In the genomic region with DNA sequence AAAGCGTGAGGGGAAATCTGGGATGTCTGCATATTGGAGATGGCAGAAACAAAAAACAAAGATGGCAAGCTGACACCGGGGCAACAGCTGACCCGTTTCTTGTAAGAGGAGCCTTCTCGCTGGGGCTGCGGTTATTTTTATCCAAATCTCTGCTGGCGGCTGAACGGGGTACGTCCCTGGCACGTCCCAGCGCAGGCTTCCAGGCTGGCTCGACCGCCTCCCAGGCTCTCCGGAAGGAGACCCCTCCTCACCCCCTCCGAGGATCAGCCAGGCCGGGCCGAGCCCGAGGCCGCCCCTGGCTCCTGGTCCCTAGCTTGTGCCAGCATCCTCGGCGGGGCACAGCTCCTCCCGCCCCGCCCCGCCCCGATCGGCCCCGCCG, we compare ENCODE assay signal across 8 cellular contexts. TPM values are rescaled to one million over a fixed set of nuclear protein-coding genes. Genes with fewer than 3 reads are reported as not detected.
A peak's percentile ranks its signal among the peaks of the same experiment; 100 is the strongest.
DNase-seq lines count a peak whose midpoint lies in the region; ATAC-seq and TF ChIP-seq lines count a peak whose summit lies in the region.

No MANE protein-coding gene starts in this region.

- no peaks in the 10 kb centered on the region for H3K9me3 ChIP-seq in KOPT-K1 (ENCODE audit: insufficient read depth, low read length, poor library complexity, severe bottlenecking)

- ATAC-seq in omental fat pad (ENCODE audit: low FRiP score), result peak; percentile 69

- H3K36me3 ChIP-seq in KOPT-K1 (ENCODE audit: insufficient read depth, low read length), result 0 out of 2 replicates have a peak, but pooled peaks cover 2% of the 10 kb centered on the region

- DNase-seq in NCI-H82 (lab: John Stamatoyannopoulos, UW) (peak; percentile 50), NCI-H82 treated with DMSO at 0.1 percent for 48 hours (lab: John Stamatoyannopoulos, UW; ENCODE audit: unreplicated experiment) (no peak), H4 (ENCODE audit: low spot score) (peak; percentile 19), glomerular visceral epithelial cell (ENCODE audit: extremely low spot score) (peak; percentile 39), omental fat pad (ENCODE audit: low spot score) (no peak), epidermal melanocyte (ENCODE audit: insufficient read length, low spot score) (no peak)
- peak; percentile 19 for DNase-seq in activated CD8-positive, alpha-beta memory T cell treated with anti-CD3 and anti-CD28 coated beads, Interleukin-2, amount 50 U/mL, for 4 hours

- no peak for TF ChIP-seq CTCF in omental fat pad (IDR thresholded peaks at IDR 0.05)

- H3K27ac ChIP-seq in KOPT-K1 (ENCODE audit: low read depth, low read length, poor library complexity, severe bottlenecking), result peak overlapping the region; percentile 49

RNA-seq across cellular contexts. Expression of gene SGCB, which starts 0.4 kb away (rescaled TPM):
- total RNA-seq in H4 (2014; rRNA removed; shearing (Covaris generic)), result 12.4 and 13.4 TPM in 2 replicates
- 10 to 100 TPM; 29.2 to 39.1 (median 33.9) TPM for total RNA-seq in omental fat pad

RNA-seq across cellular contexts. Expression of gene SPATA18, which starts 13.4 kb away (rescaled TPM):
- total RNA-seq in H4 (2014; rRNA removed; shearing (Covaris generic)), result not detected in 2 replicates
- 1 to 10 TPM; 1.9 to 4.2 (median 2.3) TPM for total RNA-seq in omental fat pad

RNA-seq across cellular contexts. Expression of gene LRRC66, which starts 17.6 kb away (rescaled TPM):
- 0.15 TPM in 1 of 2 replicates, not detected in the other for total RNA-seq in H4 (2014; rRNA removed; shearing (Covaris generic))
- total RNA-seq in omental fat pad, result 1 to 10 TPM in 1 of 4 donors, under 1 TPM in 3; 0.09 to 1.1 (median 0.25) TPM

Comparison
In these comparisons a context has a peak if more than half of its experiments do, and no peak if none do; other contexts are left out.
1. DNase-seq: peak in NCI-H82 (single experiment), H4 (single experiment), activated CD8-positive, alpha-beta memory T cell treated with anti-CD3 and anti-CD28 coated beads, Interleukin-2, amount 50 U/mL, for 4 hours (single experiment) and glomerular visceral epithelial cell (single experiment); none in NCI-H82 treated with DMSO at 0.1 percent for 48 hours (single experiment), omental fat pad (single experiment) and epidermal melanocyte (single experiment).